21 cellular contexts compared by ENCODE assay signal in the genomic region with DNA sequence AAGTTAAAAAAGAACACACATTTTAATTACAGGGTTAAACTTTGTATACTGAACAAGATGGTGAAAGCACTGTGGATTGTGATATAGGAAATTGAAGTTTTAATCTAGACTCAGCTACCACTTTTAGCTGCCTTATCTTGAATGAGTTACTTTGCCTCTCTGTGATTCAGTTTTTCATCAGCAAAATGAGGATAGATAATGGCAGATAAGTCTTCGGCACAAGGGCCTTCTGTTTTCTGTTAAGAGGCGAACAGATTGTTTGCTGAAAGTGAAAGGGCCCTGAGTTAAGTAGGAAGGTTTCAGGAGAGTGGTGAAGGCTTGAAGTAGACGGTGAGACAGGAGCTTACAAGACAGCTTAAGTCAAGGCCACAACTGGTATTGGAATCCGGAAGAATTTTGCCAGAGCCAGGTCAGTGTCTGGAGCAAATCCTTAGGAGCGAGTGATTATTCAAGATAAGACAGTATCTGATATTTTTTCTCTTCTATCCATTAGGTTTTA. TPM values are rescaled to one million over a fixed set of nuclear protein-coding genes. Genes with fewer than 3 reads are reported as not detected.
DNase-seq lines count a peak whose midpoint lies in the region; ATAC-seq, FAIRE-seq and TF ChIP-seq lines count a peak whose summit lies in the region.
"Had no signal": no experiment of that assay in that cellular context is flagged by ENCODE, and none has a peak within 500 bp of the region (broad histone marks: within the 10 kb centered on the region; RNA-seq: fewer than 3 reads in every experiment).

No MANE protein-coding gene starts in this region.

- H3K27ac ChIP-seq in mammary epithelial cell (ENCODE audit: insufficient read depth, low read depth, low read length), result no peak overlapping the region
- no peak overlapping the region for H3K27ac ChIP-seq in A549
- H3K27ac ChIP-seq in GM12878 (ENCODE audit: control insufficient read depth, insufficient read depth), result no peak overlapping the region
- H3K27ac ChIP-seq in pancreas, result no peak overlapping the region
- H3K27ac ChIP-seq: 22Rv1, GM23248 had no signal

- BruUV-seq in MCF 10A (replicated peaks; lab: Mats Ljungman, UMichigan), result no TSS peak
- BruUV-seq in mammary epithelial cell (replicated peaks; lab: Mats Ljungman, UMichigan), result no TSS peak
- TSS peak; percentile 6 for BruUV-seq in GM12878 (replicated peaks; lab: Mats Ljungman, UMichigan)

- WGBS in mammary epithelial cell (ENCODE audit: low coverage, missing lambda C conversion rate), result 97% methylated on average over 5 of the region's 5 CpGs
- 94% methylated on average over 5 of the region's 5 CpGs for WGBS in A549 (ENCODE audit: missing lambda C conversion rate)
- 91% methylated on average over 5 of the region's 5 CpGs for WGBS in GM12878 (ENCODE audit: insufficient coverage, insufficient replicate concordance, low lambda C conversion rate, missing lambda C conversion rate)
- 85 to 86% methylated on average over 5 of the region's 5 CpGs for WGBS in pancreas, 2 donors

- no peaks in the 10 kb centered on the region for H3K27me3 Mint-ChIP-seq in MCF 10A (ENCODE audit: insufficient read depth, unreplicated experiment)
- H3K27me3 Mint-ChIP-seq: CD4-positive, alpha-beta memory T cell had no signal

- H3K9me3 Mint-ChIP-seq in MCF 10A (ENCODE audit: unreplicated experiment), result no peaks in the 10 kb centered on the region

- TF ChIP-seq CTCF in MCF 10A (IDR thresholded peaks at IDR 0.05; ENCODE audit: unreplicated experiment) (no peak), mammary epithelial cell (conservative IDR thresholded peaks at IDR 0.05 in 1 of 2, IDR thresholded peaks at IDR 0.05 in 1 of 2; ENCODE audit: extremely low read depth in 1 of 2, insufficient read depth in 1 of 2, low read depth in 1 of 2, low read length in 2 of 2) (no peak), A549 (IDR thresholded peaks at IDR 0.05) (no peak), GM12878 (IDR thresholded peaks at IDR 0.05 in 2 of 3, conservative IDR thresholded peaks at IDR 0.05 in 1 of 3; ENCODE audit: control insufficient read depth in 2 of 3, extremely low read depth in 1 of 3, insufficient read depth in 1 of 3, low read depth in 3 of 3, low read length in 3 of 3) (no peak), pancreas (IDR thresholded peaks at IDR 0.05) (no peak)

- DNase-seq in MCF 10A (ENCODE audit: unreplicated experiment) (no peak), mammary epithelial cell (no peak), A549 (ENCODE audit: low read depth in 1 of 2, low spot score in 1 of 2) (no peak), GM12878 (ENCODE audit: low read depth, low spot score) (no peak), pancreas (no peak), activated T-cell treated with anti-CD3 and anti-CD28 coated beads for 4 hours (no peak)
- DNase-seq: C1 segment of cervical spinal cord; Calu3; CD4-positive, alpha-beta memory T cell; COR-L47; DMS53; DMS79 treated with DMSO at 0.1 percent for 48 hours; GF-D8; GM23248; H7; HCEC 1CT had no signal

- no peak for ATAC-seq in A549
- ATAC-seq in SK-N-SH treated with all-trans-retinoic acid at 6 μM for 48 hours, result no peak
- ATAC-seq in GM12878, result no peak
- no peak for ATAC-seq in pancreas

- CTCF ChIA-PET in MCF 10A (lab: Yijun Ruan, JAX), result interaction anchor here (1.0 kb wide), 1 partner anchor 82 kb away, joined by 3 read pairs; no protein-coding TSS in a partner anchor
- CTCF ChIA-PET in mammary epithelial cell (lab: Charles Lee; ENCODE audit: low non-redundant PET), result no interaction called here
- CTCF ChIA-PET in A549 (lab: Yijun Ruan, JAX), result interaction anchor here (0.6 kb wide), 3 partner anchors 11 to 911 kb away, joined by 3 read pairs; no protein-coding TSS in a partner anchor
- CTCF ChIA-PET in GM12878 (lab: Yijun Ruan, JAX), result no interaction called here

- peaks cover 4% of the 10 kb centered on the region for H3K4me1 Mint-ChIP-seq in MCF 10A (ENCODE audit: insufficient read depth, unreplicated experiment)

- no peak for TF ChIP-seq POLR2A in A549 (IDR thresholded peaks at IDR 0.05; ENCODE audit: low read length)
- TF ChIP-seq POLR2A in GM12878 (IDR thresholded peaks at IDR 0.05; ENCODE audit: low read depth, low read length), result no peak

- POLR2A ChIA-PET in MCF 10A (lab: Yijun Ruan, JAX) (interaction anchor here (1.2 kb wide), 1 partner anchor 13 kb away, joined by 3 read pairs; no protein-coding TSS in a partner anchor), A549 (lab: Yijun Ruan, JAX) (no interaction called here), GM12878 (lab: Charles Lee) (no interaction called here)

- in situ Hi-C loops in mammary epithelial cell (cut with MboI; ENCODE audit: low sequenced_read_pairs in 2 of 2), result no loop called here
- in situ Hi-C loops in GM12878 (cut with MboI), result no loop called here

- H3K36me3 ChIP-seq in mammary epithelial cell (ENCODE audit: insufficient read depth, low read length), result peaks cover 72% of the 10 kb centered on the region
- peaks cover 2 to 40% of the 10 kb centered on the region in 2 experiments; a peak in 3 of 4 replicates for H3K36me3 ChIP-seq in GM12878 (ENCODE audit: control insufficient read depth in 2 of 2, insufficient read depth in 2 of 2, low read length in 1 of 2)
- peaks cover 17 to 72% (median 57%) of the 10 kb centered on the region in 3 donors for H3K36me3 ChIP-seq in pancreas

- H3K9ac ChIP-seq in mammary epithelial cell (ENCODE audit: insufficient read depth, low read length), result no peak overlapping the region
- H3K9ac ChIP-seq in GM12878 (ENCODE audit: control insufficient read depth, insufficient read depth, low read length), result no peak overlapping the region
- H3K9ac ChIP-seq: GM23248 had no signal

- no peak overlapping the region for H3K4me3 Mint-ChIP-seq in MCF 10A (ENCODE audit: unreplicated experiment)
- H3K4me3 Mint-ChIP-seq: CD4-positive, alpha-beta memory T cell had no signal

- H3K4me1 ChIP-seq in mammary epithelial cell (ENCODE audit: insufficient read depth, low read length) (no peaks in the 10 kb centered on the region), A549 (no peaks in the 10 kb centered on the region), GM12878 (ENCODE audit: control insufficient read depth, insufficient read depth, low read length) (no peaks in the 10 kb centered on the region), pancreas (no peaks in the 10 kb centered on the region)

- TF ChIP-seq EP300 in A549 (IDR thresholded peaks at IDR 0.05) (no peak), GM12878 (IDR thresholded peaks at IDR 0.05; ENCODE audit: borderline replicate concordance in 1 of 2, control insufficient read depth in 1 of 2, low read depth in 2 of 2, low read length in 2 of 2) (no peak)

- no peaks in the 10 kb centered on the region for H3K27me3 ChIP-seq in mammary epithelial cell (ENCODE audit: insufficient read depth, low read length)
- no peaks in the 10 kb centered on the region for H3K27me3 ChIP-seq in GM12878 (replicated peaks in 1 of 2; ENCODE audit: control insufficient read depth in 2 of 2, insufficient read depth in 2 of 2, low read length in 1 of 2)
- no peaks in the 10 kb centered on the region for H3K27me3 ChIP-seq in pancreas

- TF ChIP-seq RAD21 in A549 (conservative IDR thresholded peaks at IDR 0.05 in 1 of 2, IDR thresholded peaks at IDR 0.05 in 1 of 2), result no peak
- TF ChIP-seq RAD21 in GM12878 (IDR thresholded peaks at IDR 0.05; ENCODE audit: insufficient read depth, low read depth, low read length), result no peak

- RAD21 ChIA-PET in GM12878 (lab: Charles Lee; ENCODE audit: unreplicated experiment), result no interaction called here

- H3K9me3 ChIP-seq in mammary epithelial cell (replicated peaks; ENCODE audit: insufficient read depth, low read length) (no peaks in the 10 kb centered on the region), A549 (no peaks in the 10 kb centered on the region), GM12878 (replicated peaks; ENCODE audit: control insufficient read depth, insufficient read depth, low read length) (no peaks in the 10 kb centered on the region), pancreas (no peaks in the 10 kb centered on the region)

- intact Hi-C loops in MCF 10A (cut with micrococcal nuclease), result no loop called here
- intact Hi-C loops in mammary epithelial cell (cut with micrococcal nuclease), result no loop called here
- intact Hi-C loops in GM12878 (cut with micrococcal nuclease; ENCODE audit: unreplicated experiment), result no loop called here
- intact Hi-C loops in pancreas (cut with DNase I), result no loop called here

- H3K36me3 Mint-ChIP-seq in MCF 10A (ENCODE audit: insufficient read depth, unreplicated experiment), result peaks cover 98% of the 10 kb centered on the region

- H3K4me3 ChIP-seq in mammary epithelial cell (replicated peaks in 1 of 3; ENCODE audit: insufficient read depth in 1 of 3, low read depth in 2 of 3, low read length in 3 of 3) (no peak overlapping the region), A549 (no peak overlapping the region), GM12878 (no peak overlapping the region), pancreas (no peak overlapping the region)
- H3K4me3 ChIP-seq: GM23248 had no signal

- no peak overlapping the region for H2AFZ ChIP-seq in mammary epithelial cell (ENCODE audit: low read depth, low read length)
- no peak overlapping the region for H2AFZ ChIP-seq in GM12878 (ENCODE audit: control insufficient read depth, low read depth, low read length)
- H2AFZ ChIP-seq: GM23248 had no signal

- FAIRE-seq in A549 (lab: Jason Lieb, UNC) (peak; percentile 36), GM12878 (lab: Jason Lieb, UNC) (peak; percentile 56), pancreas (lab: Jason Lieb, UNC) (no peak)
- FAIRE-seq: GM12892, H1 had no signal

- peaks cover 41% of the 10 kb centered on the region for H3K79me2 ChIP-seq in mammary epithelial cell (ENCODE audit: insufficient read depth, low read length)
- peaks cover 3% of the 10 kb centered on the region for H3K79me2 ChIP-seq in GM12878 (ENCODE audit: control insufficient read depth, insufficient read depth, low read length)

- SMC1A ChIA-PET in GM12878 (lab: Charles Lee; ENCODE audit: uncharacterized antibody, unreplicated experiment), result no interaction called here

- H4K20me1 ChIP-seq in mammary epithelial cell (ENCODE audit: insufficient read depth, low read length), result no peaks in the 10 kb centered on the region
- H4K20me1 ChIP-seq in GM12878 (ENCODE audit: control insufficient read depth, insufficient read depth), result no peaks in the 10 kb centered on the region

- peak overlapping the region; percentile 35 for H3K27ac Mint-ChIP-seq in MCF 10A (ENCODE audit: low read depth, unreplicated experiment)

- H3K4me2 ChIP-seq in mammary epithelial cell (ENCODE audit: insufficient read depth, low read depth, low read length), result no peak overlapping the region
- no peak overlapping the region for H3K4me2 ChIP-seq in A549
- H3K4me2 ChIP-seq in GM12878 (ENCODE audit: control insufficient read depth, insufficient read depth), result no peak overlapping the region

- dilution Hi-C loops in mammary epithelial cell (cut with HindIII; ENCODE audit: low sequenced_read_pairs), result no loop called here

RNA-seq across cellular contexts. Expression of a gene that starts 7.8 kb away (rescaled TPM):
- total RNA-seq in MCF 10A (2022) (120 and 127 TPM in 2 replicates), mammary epithelial cell (100 to 1,000 TPM; 107 to 132 TPM), GM12878 (2014; rRNA removed) (84.2 and 109 TPM in 2 replicates), GM12878 (2014; rRNA removed; fragmentation: Illumina TruSeq; extraction: Trizol) (115 and 119 TPM in 2 replicates), GM12878 (2021) (92.7 and 102 TPM in 2 replicates), pancreas (10 to 100 TPM; 38.6 to 48.8 (median 41.5) TPM)
- polyA plus RNA-seq in mammary epithelial cell (60.7 TPM), A549 (2011; rRNA removed) (112 and 142 TPM in 2 replicates), A549 (2017; fragmentation: RNase III; extraction: RNeasy Plus Mini Kit Qiagen cat#74134 plus additional on column Dnase treatment) (105 to 107 TPM (median 106 TPM) in 3 replicates), GM12878 (2011; rRNA removed) (102 and 154 TPM in 2 replicates), GM12878 (2014; fragmentation: Illumina TruSeq; extraction: Trizol) (105 and 121 TPM in 2 replicates), GM12878 (2014; fragmentation: Nextera tagmentation; extraction: Ambion mirVana) (100 to 1,000 TPM; 106 to 122 TPM), GM12878 (2014; rRNA removed) (66.0 and 80.5 TPM in 2 replicates), GM12878 (2016; fragmentation: Nextera tagmentation; extraction: Ambion mirVana) (100 to 1,000 TPM; 113 to 127 TPM), pancreas (10 to 100 TPM; 18.4 to 34.7 TPM)
- 49.1 TPM for polyA minus RNA-seq in mammary epithelial cell
- polyA plus RNA-seq in A549 (2012; cell fraction: cytosol; rRNA removed), result 31.4 and 37.7 TPM in 2 replicates
- 22.4 and 37.7 TPM in 2 replicates for polyA plus RNA-seq in A549 (2012; cell fraction: nucleus; rRNA removed)
- polyA minus RNA-seq in A549 (2011; rRNA and poly(A)+ RNA removed), result 32.8 and 33.6 TPM in 2 replicates
- 204 and 226 TPM in 2 replicates for total RNA-seq in GM12878 (2013; cell fraction: nucleolus; rRNA removed)
- polyA plus RNA-seq in GM12878 (2011; ENCODE audit: low read depth), result 60.4 TPM
- polyA plus RNA-seq in GM12878 (2011; cell fraction: cytosol; rRNA removed), result 32.6 and 35.5 TPM in 2 replicates
- polyA plus RNA-seq in GM12878 (2011; cell fraction: nucleus; rRNA removed), result 81.6 and 92.5 TPM in 2 replicates
- 73.8 and 75.1 TPM in 2 replicates for polyA plus RNA-seq in GM12878 (2012)
- polyA minus RNA-seq in GM12878 (2011; rRNA and poly(A)+ RNA removed), result 59.4 and 81.1 TPM in 2 replicates
- polyA minus RNA-seq in GM12878 (2011; cell fraction: cytosol; rRNA and poly(A)+ RNA removed), result 19.6 and 23.6 TPM in 2 replicates
- polyA minus RNA-seq in GM12878 (2011; cell fraction: nucleus; rRNA and poly(A)+ RNA removed), result 19.7 and 34.3 TPM in 2 replicates

RNA-seq across cellular contexts. Expression of a gene that starts 35.0 kb away (rescaled TPM):
- 0.42 TPM in 1 of 2 replicates, not detected in the other for total RNA-seq in MCF 10A (2022)
- 1 to 10 TPM in 1 of 2 donors, not detected in 1; 2.8 TPM for total RNA-seq in mammary epithelial cell
- polyA plus RNA-seq in mammary epithelial cell, result 0.05 TPM
- polyA minus RNA-seq in mammary epithelial cell, result not detected
- polyA plus RNA-seq in A549 (2011; rRNA removed), result 0.08 and 0.09 TPM in 2 replicates
- polyA plus RNA-seq in A549 (2012; cell fraction: cytosol; rRNA removed), result 0.24 and 0.25 TPM in 2 replicates
- 1.9 and 2.8 TPM in 2 replicates for polyA plus RNA-seq in A549 (2012; cell fraction: nucleus; rRNA removed)
- 0.06 to 0.21 TPM (median 0.16 TPM) in 3 replicates for polyA plus RNA-seq in A549 (2017; fragmentation: RNase III; extraction: RNeasy Plus Mini Kit Qiagen cat#74134 plus additional on column Dnase treatment)
- polyA minus RNA-seq in A549 (2011; rRNA and poly(A)+ RNA removed), result 0.29 TPM in 1 of 2 replicates, not detected in the other
- not detected in 2 replicates for total RNA-seq in GM12878 (2013; cell fraction: nucleolus; rRNA removed)
- 0.23 TPM in 1 of 2 replicates, not detected in the other for total RNA-seq in GM12878 (2014; rRNA removed)
- not detected in 2 replicates for total RNA-seq in GM12878 (2014; rRNA removed; fragmentation: Illumina TruSeq; extraction: Trizol)
- 0.13 TPM in 1 of 2 replicates, not detected in the other for total RNA-seq in GM12878 (2021)
- polyA plus RNA-seq in GM12878 (2011; ENCODE audit: low read depth), result not detected
- not detected in 2 replicates for polyA plus RNA-seq in GM12878 (2011; rRNA removed)
- not detected in 2 replicates for polyA plus RNA-seq in GM12878 (2011; cell fraction: cytosol; rRNA removed)
- 0.21 and 0.25 TPM in 2 replicates for polyA plus RNA-seq in GM12878 (2011; cell fraction: nucleus; rRNA removed)
- polyA plus RNA-seq in GM12878 (2012), result 0.07 and 0.23 TPM in 2 replicates
- not detected in 2 replicates for polyA plus RNA-seq in GM12878 (2014; fragmentation: Illumina TruSeq; extraction: Trizol)
- under 1 TPM in 1 of 2 experiments, not detected in 1; 0.04 TPM for polyA plus RNA-seq in GM12878 (2014; fragmentation: Nextera tagmentation; extraction: Ambion mirVana)
- polyA plus RNA-seq in GM12878 (2014; rRNA removed), result 0.15 and 0.20 TPM in 2 replicates
- not detected for polyA plus RNA-seq in GM12878 (2016; fragmentation: Nextera tagmentation; extraction: Ambion mirVana)
- polyA minus RNA-seq in GM12878 (2011; rRNA and poly(A)+ RNA removed), result 0.10 TPM in 1 of 2 replicates, not detected in the other
- not detected in 2 replicates for polyA minus RNA-seq in GM12878 (2011; cell fraction: cytosol; rRNA and poly(A)+ RNA removed)
- not detected in 2 replicates for polyA minus RNA-seq in GM12878 (2011; cell fraction: nucleus; rRNA and poly(A)+ RNA removed)
- total RNA-seq in pancreas, result 1 to 10 TPM in 1 of 6 donors, under 1 TPM in 4, not detected in 1; 0.31 to 1.5 (median 0.82) TPM
- polyA plus RNA-seq in pancreas, result 1 to 10 TPM; 1.3 to 5.4 TPM
- total RNA-seq: G401 had no signal
- polyA plus RNA-seq: CD4-positive, alpha-beta memory T cell had no signal

Comparison
In these comparisons a context has a peak if more than half of its experiments do, and no peak if none do; other contexts are left out.
1. CTCF ChIA-PET loops: an anchor here in MCF 10A (1.0 kb wide) and A549 (0.6 kb wide); none called in mammary epithelial cell and GM12878.